11 cellular contexts compared by ENCODE assay signal in genomic region chr1:46556822-46557221, GRCh38. TPM values are rescaled to one million over a fixed set of nuclear protein-coding genes. Genes with fewer than 3 reads are reported as not detected.
DNase-seq lines count a peak whose midpoint lies in the region; ATAC-seq, FAIRE-seq and TF ChIP-seq lines count a peak whose summit lies in the region.
"Had no signal": no experiment of that assay in that cellular context is flagged by ENCODE, and none has a peak within 500 bp of the region (broad histone marks: within the 10 kb centered on the region; RNA-seq: fewer than 3 reads in every experiment).

No MANE protein-coding gene starts in this region.

- CTCF ChIA-PET in MCF 10A (lab: Yijun Ruan, JAX), result interaction anchor here (0.6 kb wide), 1 partner anchor 96 kb away, joined by 3 read pairs; no protein-coding TSS in a partner anchor

- no peaks in the 10 kb centered on the region for H3K9me3 Mint-ChIP-seq in MCF 10A (ENCODE audit: unreplicated experiment)
- H3K9me3 Mint-ChIP-seq: central memory CD8-positive, alpha-beta T cell; stimulated activated memory B cell treated with anti-CD40 and anti-IgM and Interleukin-4, amounts not matched to agents 10 μg/mL and 1 μg/mL and 100 μg/mL, for 72 hours had no signal

- H3K27ac ChIP-seq in breast epithelium, result no peak overlapping the region
- no peak overlapping the region for H3K27ac ChIP-seq in small intestine (ENCODE audit: low read depth in 1 of 2, low read length in 1 of 2)

- BruUV-seq in MCF 10A (replicated peaks; lab: Mats Ljungman, UMichigan), result no TSS peak

- H3K4me1 Mint-ChIP-seq in MCF 10A (ENCODE audit: insufficient read depth, unreplicated experiment), result no peaks in the 10 kb centered on the region
- H3K4me1 Mint-ChIP-seq: central memory CD8-positive, alpha-beta T cell; stimulated activated memory B cell treated with anti-CD40 and anti-IgM and Interleukin-4, amounts not matched to agents 10 μg/mL and 1 μg/mL and 100 μg/mL, for 72 hours had no signal

- no peak for FAIRE-seq in small intestine (lab: Jason Lieb, UNC)

- TF ChIP-seq POLR2A in breast epithelium (IDR thresholded peaks at IDR 0.05), result no peak

- H3K36me3 Mint-ChIP-seq in MCF 10A (ENCODE audit: insufficient read depth, unreplicated experiment), result no peaks in the 10 kb centered on the region

- no peak for TF ChIP-seq CTCF in MCF 10A (IDR thresholded peaks at IDR 0.05; ENCODE audit: unreplicated experiment)
- TF ChIP-seq CTCF in breast epithelium (IDR thresholded peaks at IDR 0.05), result no peak

- intact Hi-C loops in MCF 10A (cut with micrococcal nuclease) (loop anchor here (2.0 kb wide), 1 partner anchor 162 kb away; the partner anchor contains the start of gene EFCAB14), breast epithelium (cut with DNase I; ENCODE audit: low total_unique reads) (no loop called here)

- DNase-seq in MCF 10A (ENCODE audit: unreplicated experiment) (peak; percentile 38), breast epithelium (ENCODE audit: low spot score in 2 of 2) (no peak), RKO (ENCODE audit: low spot score) (peak; percentile 88), fibroblast of gingiva (ENCODE audit: low read depth) (peak; percentile 48), small intestine (peak; percentile 72)
- no peak for DNase-seq in activated CD8-positive, alpha-beta memory T cell treated with anti-CD3 and anti-CD28 coated beads for 24 hours
- DNase-seq: NCI-H2227 treated with DMSO at 0.1 percent for 48 hours had no signal

- no peak overlapping the region for H3K27ac Mint-ChIP-seq in MCF 10A (ENCODE audit: low read depth, unreplicated experiment)
- H3K27ac Mint-ChIP-seq: stimulated activated memory B cell treated with anti-CD40 and anti-IgM and Interleukin-4, amounts not matched to agents 10 μg/mL and 1 μg/mL and 100 μg/mL, for 72 hours had no signal

- H3K9me3 ChIP-seq in breast epithelium (no peaks in the 10 kb centered on the region), small intestine (ENCODE audit: control insufficient read depth, low read depth) (no peaks in the 10 kb centered on the region)

- WGBS in small intestine, 3 donors, result 8 to 55% (median 21%) methylated on average over 3 of the region's 3 CpGs

- H3K27me3 ChIP-seq in breast epithelium (peaks cover 0 to 7% of the 10 kb centered on the region in 2 donors), small intestine (ENCODE audit: control insufficient read depth in 2 of 2, insufficient read depth in 2 of 2, low read length in 2 of 2) (no peaks in the 10 kb centered on the region)

- H3K4me3 ChIP-seq in breast epithelium (no peak overlapping the region), small intestine (ENCODE audit: low read depth in 1 of 2, low read length in 2 of 2) (no peak overlapping the region)

- peaks cover 11% of the 10 kb centered on the region for H3K27me3 Mint-ChIP-seq in MCF 10A (ENCODE audit: insufficient read depth, unreplicated experiment)
- H3K27me3 Mint-ChIP-seq: central memory CD8-positive, alpha-beta T cell had no signal

- H3K36me3 ChIP-seq in breast epithelium (no peaks in the 10 kb centered on the region), small intestine (ENCODE audit: control insufficient read depth in 2 of 2, insufficient read depth in 2 of 2, low read length in 2 of 2) (peaks cover 3 to 4% of the 10 kb centered on the region in 2 donors)

- ATAC-seq in HG03432 (IDR thresholded peaks at IDR 0.05; ENCODE audit: unreplicated experiment) (no peak), HG03457 (IDR thresholded peaks at IDR 0.05; ENCODE audit: unreplicated experiment) (no peak)
- ATAC-seq: stimulated activated memory B cell treated with anti-CD40 and anti-IgM and Interleukin-4, amounts not matched to agents 10 μg/mL and 1 μg/mL and 100 μg/mL, for 72 hours had no signal

- POLR2A ChIA-PET in MCF 10A (lab: Yijun Ruan, JAX), result no interaction called here

- no peak overlapping the region for H3K4me3 Mint-ChIP-seq in MCF 10A (ENCODE audit: unreplicated experiment)
- H3K4me3 Mint-ChIP-seq: central memory CD8-positive, alpha-beta T cell; stimulated activated memory B cell treated with anti-CD40 and anti-IgM and Interleukin-4, amounts not matched to agents 10 μg/mL and 1 μg/mL and 100 μg/mL, for 72 hours had no signal

- H3K4me1 ChIP-seq in breast epithelium (no peaks in the 10 kb centered on the region), small intestine (ENCODE audit: control insufficient read depth in 2 of 2, insufficient read depth in 1 of 2, low read depth in 1 of 2, low read length in 1 of 2) (no peaks in the 10 kb centered on the region)

RNA-seq across cellular contexts. Expression of gene KNCN, which starts 5.4 kb away (rescaled TPM):
- not detected in 2 replicates for total RNA-seq in MCF 10A (2022)
- total RNA-seq in breast epithelium, result not detected
- not detected for polyA plus RNA-seq in small intestine

RNA-seq across cellular contexts. Expression of gene MKNK1, which starts 47.2 kb away (rescaled TPM):
- total RNA-seq in MCF 10A (2022) (25.6 and 33.7 TPM in 2 replicates), breast epithelium (10 to 100 TPM; 34.7 to 51.5 (median 47.2) TPM)
- polyA plus RNA-seq in small intestine, result 10 to 100 TPM; 20.2 to 42.5 (median 35.4) TPM

RNA-seq across cellular contexts. Expression of gene MOB3C, which starts 59.8 kb away (rescaled TPM):
- 5.8 and 5.9 TPM in 2 replicates for total RNA-seq in MCF 10A (2022)
- 10 to 100 TPM; 10.5 to 14.5 (median 14.1) TPM for total RNA-seq in breast epithelium
- polyA plus RNA-seq in small intestine, result 10 to 100 TPM in 1 of 3 donors, 1 to 10 TPM in 2; 7.8 to 10.0 (median 8.9) TPM

Comparison
In these comparisons a context has a peak if more than half of its experiments do, and no peak if none do; other contexts are left out.
1. DNase-seq: peak in MCF 10A (single experiment), RKO (single experiment), fibroblast of gingiva (single experiment) and small intestine (single experiment); none in breast epithelium (0 of 2) and activated CD8-positive, alpha-beta memory T cell treated with anti-CD3 and anti-CD28 coated beads for 24 hours (single experiment).